Comparison of ENCODE assay signal across 8 cellular contexts in genomic region chr10:73931767-73932624, GRCh38. TPM values are rescaled to one million over a fixed set of nuclear protein-coding genes. Genes with fewer than 3 reads are reported as not detected.
A peak's percentile ranks its signal among the peaks of the same experiment; 100 is the strongest.
DNase-seq lines count a peak whose midpoint lies in the region; ATAC-seq and TF ChIP-seq lines count a peak whose summit lies in the region.

No MANE protein-coding gene starts in this region.

- intact Hi-C loops in ovary (cut with DNase I) = no loop called here

- in situ Hi-C loops in GM13976 (cut with MboI; ENCODE audit: low sequenced_read_pairs, unreplicated experiment) = no loop called here

- H3K4me1 ChIP-seq in esophagus (ENCODE audit: control insufficient read depth in 2 of 2, insufficient read depth in 2 of 2, low read length in 1 of 2) (peaks cover 8 to 10% of the 10 kb centered on the region in 2 donors), ovary (ENCODE audit: insufficient read depth) (no peaks in the 10 kb centered on the region)

- TF ChIP-seq CTCF in GM13976 (IDR thresholded peaks at IDR 0.05; ENCODE audit: borderline replicate concordance, control extremely low read depth, extremely low read depth, insufficient read depth, missing control alignments) = no peak
- no peak for TF ChIP-seq CTCF in ovary (IDR thresholded peaks at IDR 0.05)

- WGBS in esophagus, 2 donors = 55 to 57% methylated on average over 13 of the region's 13 CpGs
- WGBS in ovary, 3 donors = 85 to 90% (median 87%) methylated on average over 13 of the region's 13 CpGs

- no peak for TF ChIP-seq EP300 in ovary (IDR thresholded peaks at IDR 0.05)

- ATAC-seq in HG02981 (IDR thresholded peaks at IDR 0.05; ENCODE audit: unreplicated experiment) = peak; percentile 56

- DNase-seq in GM13976 (ENCODE audit: low spot score) (peak; percentile 71), NCI-H748 (lab: John Stamatoyannopoulos, UW; ENCODE audit: unreplicated experiment) (no peak), ovary (no peak), NCI-H1417 treated with DMSO at 0.1 percent for 48 hours (lab: John Stamatoyannopoulos, UW) (no peak)
- peak; percentile 43 for DNase-seq in activated CD4-positive, alpha-beta T cell treated with anti-CD3 and anti-CD28 coated beads for 1 hour
- DNase-seq in stimulated activated CD4-positive, alpha-beta T cell treated with anti-CD3 and anti-CD28 coated beads, TNF-alpha, amount 100 ng/mL, for 48 hours (ENCODE audit: low read depth in 3 of 3) = peak in 2 of 3 donors; percentile 36 to 52

- H3K27ac ChIP-seq in esophagus (ENCODE audit: low read depth in 2 of 2, low read length in 1 of 2) = peak overlapping the region; percentile 91 to 93
- H3K27ac ChIP-seq in ovary = no peak overlapping the region

- H3K27me3 ChIP-seq in esophagus (ENCODE audit: control insufficient read depth in 1 of 2, insufficient read depth in 2 of 2, low read length in 2 of 2) (no peaks in the 10 kb centered on the region), ovary (no peaks in the 10 kb centered on the region)

- H3K36me3 ChIP-seq in esophagus (ENCODE audit: control insufficient read depth in 2 of 2, insufficient read depth in 2 of 2, low read length in 1 of 2) (no peaks in the 10 kb centered on the region), ovary (no peaks in the 10 kb centered on the region)

- no peaks in the 10 kb centered on the region for H3K9me3 ChIP-seq in esophagus (ENCODE audit: control insufficient read depth in 2 of 2, insufficient read depth in 1 of 2, low read depth in 1 of 2, low read length in 1 of 2)
- no peaks in the 10 kb centered on the region for H3K9me3 ChIP-seq in ovary

- no peak for TF ChIP-seq POLR2A in ovary (IDR thresholded peaks at IDR 0.05)

- H3K4me3 ChIP-seq in esophagus (ENCODE audit: low read depth in 1 of 2, low read length in 2 of 2) (no peak overlapping the region), ovary (no peak overlapping the region)

RNA-seq across cellular contexts. Expression of gene PLAU, which starts 21.1 kb away (rescaled TPM):
- polyA plus RNA-seq in esophagus = 10 to 100 TPM in 1 of 2 donors, 1 to 10 TPM in 1; 7.0 to 13.7 TPM
- 1 to 10 TPM in 4 of 7 donors, under 1 TPM in 3; 0.24 to 7.6 (median 4.6) TPM for total RNA-seq in ovary
- polyA plus RNA-seq in ovary = 10 to 100 TPM in 1 of 2 donors, 1 to 10 TPM in 1; 1.7 to 12.6 TPM

RNA-seq across cellular contexts. Expression of gene CAMK2G, which starts 57.6 kb away (rescaled TPM):
- 10 to 100 TPM; 16.1 to 25.3 TPM for polyA plus RNA-seq in esophagus
- total RNA-seq in ovary = 10 to 100 TPM in 6 of 7 donors, 1 to 10 TPM in 1; 9.8 to 25.0 (median 16.7) TPM
- 10 to 100 TPM; 12.6 to 42.9 TPM for polyA plus RNA-seq in ovary

Comparison
In these comparisons a context has a peak if more than half of its experiments do, and no peak if none do; other contexts are left out.
1. DNase-seq: peak in GM13976 (single experiment), activated CD4-positive, alpha-beta T cell treated with anti-CD3 and anti-CD28 coated beads for 1 hour (single experiment) and stimulated activated CD4-positive, alpha-beta T cell treated with anti-CD3 and anti-CD28 coated beads, TNF-alpha, amount 100 ng/mL, for 48 hours (2 of 3); none in NCI-H748 (single experiment), ovary (0 of 5) and NCI-H1417 treated with DMSO at 0.1 percent for 48 hours (single experiment).
2. H3K27ac ChIP-seq: peak in esophagus (2 of 2); none in ovary (0 of 2).